In the genomic region with DNA sequence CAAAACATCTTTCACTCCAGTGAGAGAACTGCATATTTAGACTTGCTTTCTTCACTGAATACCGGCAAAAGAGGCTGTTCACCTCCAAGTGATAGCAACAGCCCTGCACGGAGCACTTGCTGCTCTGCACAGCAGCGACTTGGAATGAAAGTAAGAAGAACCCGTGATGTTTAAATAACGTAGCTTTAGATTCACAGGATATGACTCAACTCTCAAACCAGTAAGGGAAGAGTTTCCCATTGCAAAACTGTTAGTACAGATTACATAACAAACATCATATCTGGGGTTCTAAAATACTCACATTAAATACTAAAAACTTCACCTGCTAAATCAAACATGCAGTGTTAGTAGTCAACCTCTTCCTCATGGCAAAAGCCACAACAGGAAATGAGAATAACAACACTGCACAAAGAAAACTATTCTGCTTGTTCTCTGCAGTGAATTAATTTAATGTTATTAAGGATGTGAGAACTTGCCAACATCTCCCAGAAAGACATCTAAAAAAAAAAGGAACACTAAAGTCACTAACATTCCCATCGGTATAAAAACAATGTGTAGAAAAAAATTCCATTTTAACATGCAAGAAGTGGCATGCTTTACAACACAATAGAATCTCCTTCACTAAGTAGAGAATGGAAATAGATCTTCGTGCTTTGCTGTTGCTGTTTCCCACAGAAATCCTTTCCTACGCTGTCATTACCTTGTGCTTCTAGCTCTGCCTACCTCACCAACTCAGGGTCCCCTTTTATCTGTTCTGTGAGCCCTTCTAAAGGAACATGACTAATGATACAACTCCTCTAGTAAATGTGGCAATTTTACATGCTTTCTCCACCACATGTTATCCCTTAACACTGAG, we compare ENCODE assay signal across 8 cellular contexts.
A peak's percentile ranks its signal among the peaks of the same experiment; 100 is the strongest.
DNase-seq lines count a peak whose midpoint lies in the region; ATAC-seq and TF ChIP-seq lines count a peak whose summit lies in the region.

No MANE protein-coding gene starts in this region.

- intact Hi-C loops in dorsolateral prefrontal cortex (cut with DNase I) (no loop called here), aorta (cut with DNase I) (no loop called here)

- H3K4me3 ChIP-seq in dorsolateral prefrontal cortex (peak overlapping the region in 57 of 59 donors; percentile 6 to 62 (median 46)), mesendoderm (ENCODE audit: low read length) (no peak overlapping the region), aorta (ENCODE audit: low read length in 2 of 2) (no peak overlapping the region)

- H3K23ac ChIP-seq in mesendoderm (ENCODE audit: low read length): no peak overlapping the region

- H4K8ac ChIP-seq in mesendoderm (ENCODE audit: low read depth, low read length): no peak overlapping the region

- no peak overlapping the region for H3K4me2 ChIP-seq in mesendoderm (ENCODE audit: low read length)

- H3K56ac ChIP-seq in mesendoderm (ENCODE audit: low read length): no peak overlapping the region

- H3K27ac ChIP-seq in dorsolateral prefrontal cortex (peak overlapping the region in 15 of 59 donors; percentile 0 to 59 (median 37)), mesendoderm (ENCODE audit: low read depth, low read length) (no peak overlapping the region), aorta (ENCODE audit: low read depth in 1 of 2, low read length in 2 of 2) (no peak overlapping the region)

- H2BK15ac ChIP-seq in mesendoderm (replicated peaks; ENCODE audit: low read depth): no peak overlapping the region

- H3K4me1 ChIP-seq in mesendoderm (ENCODE audit: control insufficient read depth, low read depth, low read length) (no peaks in the 10 kb centered on the region), aorta (ENCODE audit: control insufficient read depth in 1 of 2, insufficient read depth in 2 of 2, low read length in 2 of 2) (no peaks in the 10 kb centered on the region)

- H4K5ac ChIP-seq in mesendoderm (ENCODE audit: low read length): no peak overlapping the region

- no peak overlapping the region for H2BK120ac ChIP-seq in mesendoderm (ENCODE audit: low read depth, low read length)

- no peak overlapping the region for H3K18ac ChIP-seq in mesendoderm (ENCODE audit: low read length)

- no peaks in the 10 kb centered on the region for H3K9me3 ChIP-seq in aorta (ENCODE audit: control insufficient read depth, low read length)

- peak; percentile 90 for ATAC-seq in GM19438 (IDR thresholded peaks at IDR 0.05; ENCODE audit: low read depth, unreplicated experiment)
- ATAC-seq in HG03439 (IDR thresholded peaks at IDR 0.05; ENCODE audit: unreplicated experiment): peak; percentile 92
- peak; percentile 75 for ATAC-seq in aorta (ENCODE audit: low FRiP score)

- H3K79me1 ChIP-seq in mesendoderm (ENCODE audit: low read length): no peaks in the 10 kb centered on the region

- in situ Hi-C loops in SK-MEL-5 (cut with HindIII; ENCODE audit: low pct_unique_long_range_greater_than_20kb, low sequenced_read_pairs): no loop called here

- TF ChIP-seq CTCF in dorsolateral prefrontal cortex (IDR thresholded peaks at IDR 0.05 in 54 of 56, conservative IDR thresholded peaks at IDR 0.05 in 2 of 56; ENCODE audit: low read depth in 1 of 56, partially characterized antibody in 56 of 56): no peak

- no peak overlapping the region for H2BK5ac ChIP-seq in mesendoderm (ENCODE audit: low read length)

- H3K36me3 ChIP-seq in mesendoderm (ENCODE audit: control insufficient read depth, insufficient read depth, low read length): no peaks in the 10 kb centered on the region
- no peaks in the 10 kb centered on the region for H3K36me3 ChIP-seq in aorta (ENCODE audit: control insufficient read depth in 1 of 2, insufficient read depth in 2 of 2, low read length in 1 of 2)

- no peak overlapping the region for H3K4ac ChIP-seq in mesendoderm (ENCODE audit: low read depth, low read length)

- H3K27me3 ChIP-seq in dorsolateral prefrontal cortex: no peaks in the 10 kb centered on the region
- H3K27me3 ChIP-seq in mesendoderm (ENCODE audit: insufficient read depth, low read length, poor library complexity): no peaks in the 10 kb centered on the region
- no peaks in the 10 kb centered on the region for H3K27me3 ChIP-seq in aorta (ENCODE audit: control insufficient read depth in 1 of 2, insufficient read depth in 2 of 2, low read length in 1 of 2)

- no peak overlapping the region for H2AK5ac ChIP-seq in mesendoderm (ENCODE audit: low read length)

- no peaks in the 10 kb centered on the region for H3K79me2 ChIP-seq in mesendoderm (ENCODE audit: control insufficient read depth, insufficient read depth, low read length)

- DNase-seq in Daoy (ENCODE audit: low read depth) (peak; percentile 81), SK-MEL-5 (ENCODE audit: low read depth, low spot score) (peak; percentile 91), dorsolateral prefrontal cortex (peak in 3 of 10 donors; percentile 29 to 49 (median 43)), mesendoderm (peak; percentile 50), aorta (peak in 1 of 2 donors; percentile 68), NCI-H526 (lab: John Stamatoyannopoulos, UW) (no peak)

- no peak overlapping the region for H3K9ac ChIP-seq in mesendoderm (ENCODE audit: low read length)

- WGBS in mesendoderm (ENCODE audit: extremely low coverage, insufficient coverage, low lambda C conversion rate): no CpG with 5 or more reads among the region's 8 CpGs
- 16 to 18% methylated on average over 8 of the region's 8 CpGs for WGBS in aorta, 2 donors

Comparison
In these comparisons a context has a peak if more than half of its experiments do, and no peak if none do; other contexts are left out.
1. DNase-seq: peak in Daoy (single experiment), SK-MEL-5 (single experiment) and mesendoderm (single experiment); none in NCI-H526 (0 of 2).
2. H3K4me3 ChIP-seq: peak in dorsolateral prefrontal cortex (57 of 59); none in mesendoderm (single experiment) and aorta (0 of 2).
3. Peak in every context shown above with its lines, with median percentiles within 50 percentile points of each other: ATAC-seq.